ENCODE assay signal across 22 cellular contexts in the genomic region with DNA sequence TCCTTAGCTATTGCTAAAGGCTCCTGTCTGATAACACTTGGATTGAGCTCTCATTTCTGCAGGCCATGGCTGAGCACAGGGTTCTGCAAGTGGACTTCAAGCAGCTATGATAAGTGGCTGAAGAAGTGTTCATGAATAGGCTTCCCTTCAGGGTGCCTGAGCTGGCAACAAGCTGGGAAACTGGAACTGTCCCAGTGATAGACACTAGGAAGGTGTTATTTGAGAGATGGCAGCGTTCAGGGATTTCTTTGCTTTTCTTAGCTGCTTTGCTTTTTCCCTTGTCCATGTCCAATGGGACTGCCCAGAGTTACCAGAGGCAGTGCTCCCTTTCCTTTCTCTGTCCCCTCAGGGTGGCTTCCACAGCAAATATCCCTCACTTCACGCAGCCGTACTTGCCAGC.
"Had no signal": no experiment of that assay in that cellular context is flagged by ENCODE, and none has a peak within 500 bp of the region (broad histone marks: within the 10 kb centered on the region; RNA-seq: fewer than 3 reads in every experiment).

No MANE protein-coding gene starts in this region.

- H3K36me3 ChIP-seq: colonic mucosa, lower lobe of right lung, pancreas, right lobe of liver, suprapubic skin, upper lobe of right lung, vagina had no signal

- H3K27me3 ChIP-seq: colonic mucosa, foreskin keratinocyte, pancreas, right lobe of liver, suprapubic skin, tibial artery, upper lobe of right lung, vagina had no signal

- H3K27ac ChIP-seq: colonic mucosa, foreskin keratinocyte, lower lobe of right lung, pancreas, right lobe of liver, suprapubic skin, tibial artery, upper lobe of right lung, vagina had no signal

- H3K4me3 ChIP-seq: colonic mucosa, lower lobe of right lung, pancreas, right lobe of liver, suprapubic skin, tibial artery, upper lobe of right lung, vagina had no signal

- ATAC-seq: foreskin keratinocyte; lower lobe of right lung; pancreas; right lobe of liver; stimulated activated effector memory CD8-positive, alpha-beta T cell treated with anti-CD3 and anti-CD28 coated beads, Interleukin-12 subunit alpha, Interleukin-12 subunit beta, amount 100 ng/mL, for 72 hours; stimulated activated naive CD8-positive, alpha-beta T cell treated with anti-CD3 and anti-CD28 coated beads, Interleukin-15, Interleukin-2, amounts not matched to agents 100 U/mL and 50 U/mL, for 24 hours; upper lobe of right lung had no signal

- H3K36me3 Mint-ChIP-seq: stimulated activated effector memory CD8-positive, alpha-beta T cell treated with anti-CD3 and anti-CD28 coated beads, Interleukin-12 subunit alpha, Interleukin-12 subunit beta, amount 100 ng/mL, for 72 hours had no signal

- H3K27ac Mint-ChIP-seq: memory B cell; nephron; progenitor cell of endocrine pancreas; stimulated activated effector memory CD8-positive, alpha-beta T cell treated with anti-CD3 and anti-CD28 coated beads, Interleukin-12 subunit alpha, Interleukin-12 subunit beta, amount 100 ng/mL, for 72 hours had no signal

- H3K9me3 ChIP-seq: colonic mucosa, lower lobe of right lung, pancreas, right lobe of liver, upper lobe of right lung, vagina had no signal

- DNase-seq: colonic mucosa; dermis blood vessel endothelial cell; erythroblast; foreskin keratinocyte; hippocampal formation; lower lobe of right lung; midbrain; naive B cell; occipital lobe; pancreas; right lobe of liver; stimulated activated CD4-positive, alpha-beta T cell treated with anti-CD3 and anti-CD28 coated beads, Interleukin-4, amount 100 ng/mL, for 1 hour; stimulated activated CD8-positive, alpha-beta memory T cell treated with anti-CD3 and anti-CD28 coated beads, Interleukin-4, amount 100 ng/mL, for 48 hours; stimulated activated naive CD8-positive, alpha-beta T cell treated with anti-CD3 and anti-CD28 coated beads, Interleukin-15, Interleukin-2, amounts not matched to agents 100 U/mL and 50 U/mL, for 24 hours; tibial artery; upper lobe of right lung had no signal

- H3K4me1 Mint-ChIP-seq: memory B cell; naive B cell; nephron; stimulated activated effector memory CD8-positive, alpha-beta T cell treated with anti-CD3 and anti-CD28 coated beads, Interleukin-12 subunit alpha, Interleukin-12 subunit beta, amount 100 ng/mL, for 72 hours had no signal

- H3K4me3 Mint-ChIP-seq: memory B cell; naive B cell; nephron; stimulated activated effector memory CD8-positive, alpha-beta T cell treated with anti-CD3 and anti-CD28 coated beads, Interleukin-12 subunit alpha, Interleukin-12 subunit beta, amount 100 ng/mL, for 72 hours had no signal

- H3K27me3 Mint-ChIP-seq: naive B cell, progenitor cell of endocrine pancreas had no signal

- H3K4me1 ChIP-seq: colonic mucosa, foreskin keratinocyte, lower lobe of right lung, pancreas, right lobe of liver, suprapubic skin, tibial artery, upper lobe of right lung, vagina had no signal
